ENCODE assay signal across 12 cellular contexts in genomic region chr22:18035740-18036139, GRCh38. TPM values are rescaled to one million over a fixed set of nuclear protein-coding genes. Genes with fewer than 3 reads are reported as not detected.
DNase-seq lines count a peak whose midpoint lies in the region; FAIRE-seq and TF ChIP-seq lines count a peak whose summit lies in the region.
"Had no signal": no experiment of that assay in that cellular context is flagged by ENCODE, and none has a peak within 500 bp of the region (broad histone marks: within the 10 kb centered on the region; RNA-seq: fewer than 3 reads in every experiment).

No MANE protein-coding gene starts in this region.

- H4K91ac ChIP-seq in H9 (ENCODE audit: insufficient read length, low read depth, low read length) (no peak overlapping the region), H1 (replicated peaks; ENCODE audit: insufficient read length, low read length) (no peak overlapping the region), neuronal stem cell (ENCODE audit: low read depth, low read length, poor library complexity) (no peak overlapping the region)

- H4K20me1 ChIP-seq in H9 (ENCODE audit: control insufficient read depth, insufficient read depth, insufficient read length) (no peaks in the 10 kb centered on the region), H1 (replicated peaks in 1 of 2; ENCODE audit: control insufficient read depth in 1 of 2, insufficient read depth in 2 of 2, low read length in 2 of 2) (no peaks in the 10 kb centered on the region)

- in situ Hi-C loops in GM13977 (cut with MboI; ENCODE audit: low pct_unique_long_range_greater_than_20kb, low sequenced_read_pairs, unreplicated experiment): no loop called here

- TF ChIP-seq POLR2A in H1 (IDR thresholded peaks at IDR 0.05; ENCODE audit: control extremely low read depth in 1 of 2, low read depth in 2 of 2, low read length in 2 of 2): no peak

- TF ChIP-seq CTCF in H9 (conservative IDR thresholded peaks at IDR 0.05) (no peak), H1 (IDR thresholded peaks at IDR 0.05; ENCODE audit: control extremely low read depth in 1 of 3, insufficient read depth in 1 of 3, low read depth in 1 of 3, low read length in 3 of 3) (no peak), ascending aorta (IDR thresholded peaks at IDR 0.05) (no peak), GM13977 (IDR thresholded peaks at IDR 0.05; ENCODE audit: extremely low read depth, insufficient read depth, missing control alignments) (no peak)

- no peak overlapping the region for H2BK15ac ChIP-seq in H9 (ENCODE audit: low read depth, low read length)
- no peak overlapping the region for H2BK15ac ChIP-seq in H1 (ENCODE audit: low read length)
- H2BK15ac ChIP-seq in neuronal stem cell (ENCODE audit: low read length): no peak overlapping the region

- no peak overlapping the region for H3T11ph ChIP-seq in H9 (ENCODE audit: low read length)

- H3K14ac ChIP-seq in H9 (ENCODE audit: insufficient read depth, low read length) (no peak overlapping the region; the same call in 1 of the 2 replicates), H1 (ENCODE audit: insufficient read length) (no peak overlapping the region), neuronal stem cell (ENCODE audit: low read length) (no peak overlapping the region)

- no peak overlapping the region for H3K27ac ChIP-seq in H9 (ENCODE audit: insufficient read length, low read depth, low read length)
- no peak overlapping the region for H3K27ac ChIP-seq in H1 (ENCODE audit: low read depth, low read length)
- no peak overlapping the region for H3K27ac ChIP-seq in neuronal stem cell (replicated peaks; ENCODE audit: low read length)
- no peak overlapping the region for H3K27ac ChIP-seq in ascending aorta

- H3K9me3 ChIP-seq in H9 (ENCODE audit: control insufficient read depth, low read depth, low read length): no peaks in the 10 kb centered on the region
- no peaks in the 10 kb centered on the region for H3K9me3 ChIP-seq in H1 (ENCODE audit: insufficient read depth in 2 of 2, low read depth in 1 of 2, low read length in 1 of 2)
- no peaks in the 10 kb centered on the region for H3K9me3 ChIP-seq in neuronal stem cell (replicated peaks in 1 of 2; ENCODE audit: control insufficient read depth in 2 of 2, insufficient read depth in 1 of 2, low read depth in 1 of 2, low read length in 2 of 2)
- no peaks in the 10 kb centered on the region for H3K9me3 ChIP-seq in ascending aorta

- no peaks in the 10 kb centered on the region for H3K4me1 ChIP-seq in H9 (ENCODE audit: insufficient read depth, low read length)
- H3K4me1 ChIP-seq in H1 (replicated peaks in 1 of 4; ENCODE audit: control insufficient read depth in 3 of 4, insufficient read depth in 4 of 4, low read length in 3 of 4): peaks cover 0 to 2% (median 1%) of the 10 kb centered on the region in 4 experiments; a peak in 1 of 7 replicates
- H3K4me1 ChIP-seq in neuronal stem cell (ENCODE audit: control insufficient read depth in 2 of 2, insufficient read depth in 1 of 2, low read depth in 1 of 2, low read length in 2 of 2): peaks cover 0 to 3% of the 10 kb centered on the region in 2 donors
- H3K4me1 ChIP-seq in ascending aorta: peaks cover 0 to 10% of the 10 kb centered on the region in 2 donors

- H3K27me3 ChIP-seq in H9 (ENCODE audit: insufficient read depth, low read length) (no peaks in the 10 kb centered on the region), H1 (replicated peaks in 1 of 4; ENCODE audit: control insufficient read depth in 3 of 4, extremely low read depth in 1 of 4, insufficient read depth in 3 of 4, low read length in 3 of 4) (no peaks in the 10 kb centered on the region), neuronal stem cell (ENCODE audit: control insufficient read depth in 3 of 3, insufficient read depth in 3 of 3, low read depth in 1 of 3, low read length in 3 of 3) (peaks cover 0 to 28% (median 0%) of the 10 kb centered on the region in 3 experiments), ascending aorta (no peaks in the 10 kb centered on the region)

- H2AK5ac ChIP-seq in H9 (ENCODE audit: insufficient read length, low read length) (no peak overlapping the region), H1 (ENCODE audit: low read depth, low read length) (no peak overlapping the region), neuronal stem cell (ENCODE audit: low read depth, low read length) (no peak overlapping the region)

- peaks cover 13% of the 10 kb centered on the region in 2 experiments for H3K4me1 Mint-ChIP-seq in H9

- FAIRE-seq in H1 (lab: Jason Lieb, UNC): no peak

- H2BK5ac ChIP-seq in H9 (ENCODE audit: insufficient read length, low read length): no peak overlapping the region
- H2BK5ac ChIP-seq in H1 (ENCODE audit: low read depth, low read length): no peak overlapping the region
- no peak overlapping the region for H2BK5ac ChIP-seq in neuronal stem cell (ENCODE audit: low read length)

- no peak overlapping the region for H4K8ac ChIP-seq in H9 (replicated peaks; ENCODE audit: insufficient read length, low read depth, low read length)
- H4K8ac ChIP-seq in H1 (ENCODE audit: extremely low read depth, insufficient read depth, low read length): no peak overlapping the region
- H4K8ac ChIP-seq in neuronal stem cell (ENCODE audit: low read depth, low read length): no peak overlapping the region

- H3K56ac ChIP-seq in H9 (ENCODE audit: insufficient read length, low read depth, low read length) (no peak overlapping the region), H1 (replicated peaks; ENCODE audit: insufficient read length, low read depth, low read length) (no peak overlapping the region)

- H3K23me2 ChIP-seq in H9 (ENCODE audit: insufficient read length, low read depth, low read length, poor library complexity, severe bottlenecking): no peaks in the 10 kb centered on the region
- no peaks in the 10 kb centered on the region for H3K23me2 ChIP-seq in H1 (ENCODE audit: low read depth, low read length)

- H2BK12ac ChIP-seq in H9 (ENCODE audit: insufficient read length, low read depth, low read length) (no peak overlapping the region), H1 (ENCODE audit: low read depth, low read length) (no peak overlapping the region), neuronal stem cell (ENCODE audit: low read length) (no peak overlapping the region)

- H3K4me3 ChIP-seq in H1 (ENCODE audit: extremely low read depth in 1 of 4, insufficient read depth in 2 of 4, low read depth in 3 of 4, low read length in 4 of 4) (no peak overlapping the region), neuronal stem cell (ENCODE audit: low read length in 2 of 2) (no peak overlapping the region), ascending aorta (no peak overlapping the region)

- WGBS in H9 (ENCODE audit: extremely low coverage, insufficient read length, low lambda C conversion rate): no CpG with 5 or more reads among the region's 8 CpGs
- WGBS in H1 (ENCODE audit: extremely low coverage in 1 of 2, insufficient coverage in 1 of 2, insufficient read length in 1 of 2, insufficient replicate concordance in 2 of 2, low coverage in 1 of 2, low lambda C conversion rate in 2 of 2, missing lambda C conversion rate in 1 of 2), 2 experiments: 61% methylated on average over 8 of the region's 8 CpGs; no CpG with 5 or more reads in 1 of the 2 experiments
- no CpG with 5 or more reads among the region's 8 CpGs for WGBS in neuronal stem cell (ENCODE audit: extremely low coverage in 2 of 2, insufficient read length in 2 of 2, insufficient replicate concordance in 1 of 2), 2 donors

- H3K36me3 ChIP-seq in H1 (ENCODE audit: control insufficient read depth in 2 of 4, insufficient read depth in 4 of 4, low read length in 3 of 4) (no peaks in the 10 kb centered on the region), neuronal stem cell (replicated peaks in 1 of 2; ENCODE audit: control insufficient read depth in 2 of 2, insufficient read depth in 2 of 2, low read length in 2 of 2) (no peaks in the 10 kb centered on the region), ascending aorta (no peaks in the 10 kb centered on the region)

- H3K27me3 Mint-ChIP-seq in H9 (ENCODE audit: low read depth): peaks cover 14% of the 10 kb centered on the region

- no peak overlapping the region for H2BK20ac ChIP-seq in H9 (ENCODE audit: low read depth, low read length, poor library complexity, severe bottlenecking)
- no peak overlapping the region for H2BK20ac ChIP-seq in H1 (ENCODE audit: low read length)

- no peak overlapping the region for H3K18ac ChIP-seq in H9 (ENCODE audit: insufficient read length, low read depth, low read length)
- H3K18ac ChIP-seq in H1 (ENCODE audit: extremely low read depth, low read length): no peak overlapping the region
- H3K18ac ChIP-seq in neuronal stem cell (ENCODE audit: low read length): peak overlapping the region; percentile 16

- H3K27ac Mint-ChIP-seq in H9: no peak overlapping the region

- H3K9me3 Mint-ChIP-seq in H9: peaks cover 3 to 10% of the 10 kb centered on the region in 2 experiments; a peak in 3 of 5 replicates

- H3K79me2 ChIP-seq in H9 (ENCODE audit: insufficient read depth, low read length): no peaks in the 10 kb centered on the region
- H3K79me2 ChIP-seq in H1 (ENCODE audit: control insufficient read depth in 1 of 2, insufficient read depth in 2 of 2, low read length in 2 of 2): no peaks in the 10 kb centered on the region

- intact Hi-C loops in ascending aorta (cut with DNase I): no loop called here

- H2BK120ac ChIP-seq in H9 (ENCODE audit: low read depth, low read length, poor library complexity, severe bottlenecking) (no peak overlapping the region), H1 (replicated peaks; ENCODE audit: low read depth, low read length) (no peak overlapping the region), neuronal stem cell (ENCODE audit: low read depth, low read length) (no peak overlapping the region)

- no peak overlapping the region for H3K4me3 Mint-ChIP-seq in H9

- CTCF ChIA-PET in H1 (lab: Charles Lee; ENCODE audit: partially characterized antibody): interaction anchor here (0.7 to 1.0 kb wide), 2 partner anchors 12 to 284 kb away, joined by 3 to 6 read pairs; partner anchors contain the start of gene MICAL3

- no peak for TF ChIP-seq RAD21 in H1 (IDR thresholded peaks at IDR 0.05 in 1 of 2, conservative IDR thresholded peaks at IDR 0.05 in 1 of 2; ENCODE audit: low read depth in 2 of 2, low read length in 2 of 2)

- POLR2A ChIA-PET in H1 (lab: Charles Lee; ENCODE audit: partially characterized antibody): no interaction called here

- TF ChIP-seq EP300 in H1 (IDR thresholded peaks at IDR 0.05; ENCODE audit: borderline replicate concordance in 1 of 2, low read depth in 2 of 2, low read length in 2 of 2): no peak

- H3K4me2 ChIP-seq in H9 (ENCODE audit: insufficient read depth, insufficient read length, low read length): no peak overlapping the region
- no peak overlapping the region for H3K4me2 ChIP-seq in H1 (ENCODE audit: insufficient read depth in 1 of 2, low read depth in 2 of 2, low read length in 2 of 2)
- no peak overlapping the region for H3K4me2 ChIP-seq in neuronal stem cell (ENCODE audit: insufficient read depth, low read length, poor library complexity, severe bottlenecking)

- H3K9ac ChIP-seq in H9 (ENCODE audit: extremely low read depth, insufficient read length, low read length) (no peak overlapping the region), H1 (replicated peaks in 1 of 4; ENCODE audit: extremely low read depth in 1 of 4, low read depth in 3 of 4, low read length in 3 of 4) (no peak overlapping the region), neuronal stem cell (ENCODE audit: low read depth, low read length, poor library complexity) (no peak overlapping the region)

- DNase-seq in H9 (peak; percentile 50), NCI-H2029 treated with DMSO at 0.1 percent for 48 hours (lab: John Stamatoyannopoulos, UW) (peak; percentile 61), H1 (ENCODE audit: low read depth in 1 of 2, low spot score in 2 of 2) (no peak), neuronal stem cell (ENCODE audit: low spot score) (no peak), ascending aorta (ENCODE audit: low spot score in 2 of 2) (no peak), GM13977 (ENCODE audit: low spot score) (no peak), amniotic stem cell (lab: John Stamatoyannopoulos, UW) (no peak), iPS-NIHi7 (ENCODE audit: extremely low spot score) (no peak)
- DNase-seq: activated CD4-positive, alpha-beta T cell treated with anti-CD3 and anti-CD28 coated beads for 48 hours; activated naive CD4-positive, alpha-beta T cell treated with anti-CD3 and anti-CD28 coated beads, Interleukin-2, amount 50 U/mL, for 16 hours; effector CD8-positive, alpha-beta T cell; Kasumi-1 had no signal

- H4K5ac ChIP-seq in H9 (ENCODE audit: insufficient read length, low read depth, low read length) (no peak overlapping the region), H1 (ENCODE audit: insufficient read length, low read depth, low read length) (no peak overlapping the region)

- H2AFZ ChIP-seq in H9 (ENCODE audit: low read length) (no peak overlapping the region), H1 (ENCODE audit: low read length) (0 out of 2 replicates have a peak overlapping the region, but pooled peaks have one; percentile 13), neuronal stem cell (ENCODE audit: low read length) (no peak overlapping the region)

- H3K36me3 Mint-ChIP-seq in H9 (ENCODE audit: insufficient read depth in 1 of 3, low read depth in 3 of 3): no peaks in the 10 kb centered on the region

- no peak overlapping the region for H3K4ac ChIP-seq in H9 (ENCODE audit: low read depth, low read length)
- H3K4ac ChIP-seq in H1 (replicated peaks; ENCODE audit: insufficient read length, low read depth, low read length): no peak overlapping the region
- H3K4ac ChIP-seq in neuronal stem cell (ENCODE audit: low read length): no peak overlapping the region

- H3K79me1 ChIP-seq in H9 (ENCODE audit: insufficient read depth, low read depth, low read length, poor library complexity, severe bottlenecking) (no peaks in the 10 kb centered on the region), H1 (ENCODE audit: low read depth, low read length) (no peaks in the 10 kb centered on the region), neuronal stem cell (ENCODE audit: low read depth, low read length) (no peaks in the 10 kb centered on the region)

- H3K23ac ChIP-seq in H9 (ENCODE audit: insufficient read length, low read depth, low read length) (no peak overlapping the region), H1 (ENCODE audit: insufficient read length) (no peak overlapping the region), neuronal stem cell (ENCODE audit: low read depth, low read length, poor library complexity) (no peak overlapping the region)

RNA-seq across cellular contexts. Expression of gene MICAL3, which starts 11.4 kb away (rescaled TPM):
- total RNA-seq in H9 (2021) (41.6 and 50.2 TPM in 2 replicates), ascending aorta (36.9 TPM)
- 39.2 and 41.8 TPM in 2 replicates for total RNA-seq in H1 (2021; fragmentation: NEBNext Ultra II Directional; extraction: Animal tissue kit (Norgen Biotek cat#: 25700))
- 8.3 and 10.8 TPM in 2 replicates for polyA plus RNA-seq in H1 (2011; rRNA removed)
- polyA plus RNA-seq in H1 (2011; cell fraction: cytosol; rRNA removed): 10.7 TPM
- 32.8 TPM for polyA plus RNA-seq in H1 (2011; cell fraction: nucleus; rRNA removed)
- 18.4 to 26.8 TPM (median 20.0 TPM) in 4 replicates for polyA plus RNA-seq in H1 (2012, experiment 1 of 2)
- polyA plus RNA-seq in H1 (2012, experiment 2 of 2): 5.5 TPM
- polyA plus RNA-seq in H1 (2013, experiment 1 of 2): 13.1 TPM
- polyA plus RNA-seq in H1 (2013, experiment 2 of 2): 13.3 TPM
- 31.2 and 33.7 TPM in 2 replicates for polyA minus RNA-seq in H1 (2011; rRNA and poly(A)+ RNA removed)
- 13.2 TPM for polyA minus RNA-seq in H1 (2011; cell fraction: cytosol; rRNA and poly(A)+ RNA removed)
- 34.5 TPM for polyA minus RNA-seq in H1 (2011; cell fraction: nucleus; rRNA and poly(A)+ RNA removed)
- 9.6 TPM for polyA plus RNA-seq in neuronal stem cell (2013, experiment 1 of 2)
- 9.0 TPM for polyA plus RNA-seq in neuronal stem cell (2013, experiment 2 of 2)

RNA-seq across cellular contexts. Expression of gene PEX26, which starts 42.0 kb away (rescaled TPM):
- total RNA-seq in H9 (2021): 35.4 and 37.0 TPM in 2 replicates
- total RNA-seq in H1 (2021; fragmentation: NEBNext Ultra II Directional; extraction: Animal tissue kit (Norgen Biotek cat#: 25700)): 46.6 and 49.0 TPM in 2 replicates
- 33.1 and 41.9 TPM in 2 replicates for polyA plus RNA-seq in H1 (2011; rRNA removed)
- 29.4 TPM for polyA plus RNA-seq in H1 (2011; cell fraction: cytosol; rRNA removed)
- polyA plus RNA-seq in H1 (2011; cell fraction: nucleus; rRNA removed): 35.7 TPM
- polyA plus RNA-seq in H1 (2012, experiment 1 of 2): 33.8 to 41.7 TPM (median 38.8 TPM) in 4 replicates
- 43.1 TPM for polyA plus RNA-seq in H1 (2012, experiment 2 of 2)
- 26.5 TPM for polyA plus RNA-seq in H1 (2013, experiment 1 of 2)
- 27.2 TPM for polyA plus RNA-seq in H1 (2013, experiment 2 of 2)
- 41.2 and 46.0 TPM in 2 replicates for polyA minus RNA-seq in H1 (2011; rRNA and poly(A)+ RNA removed)
- 21.4 TPM for polyA minus RNA-seq in H1 (2011; cell fraction: cytosol; rRNA and poly(A)+ RNA removed)
- 20.6 TPM for polyA minus RNA-seq in H1 (2011; cell fraction: nucleus; rRNA and poly(A)+ RNA removed)
- 19.9 TPM for polyA plus RNA-seq in neuronal stem cell (2013, experiment 1 of 2)
- 21.0 TPM for polyA plus RNA-seq in neuronal stem cell (2013, experiment 2 of 2)
- 38.1 TPM for total RNA-seq in ascending aorta

Comparison
In these comparisons a context has a peak if more than half of its experiments do, and no peak if none do; other contexts are left out.
1. DNase-seq: peak in H9 (single experiment) and NCI-H2029 treated with DMSO at 0.1 percent for 48 hours (single experiment); none in H1 (0 of 2), neuronal stem cell (single experiment), ascending aorta (0 of 2), GM13977 (single experiment), amniotic stem cell (single experiment) and iPS-NIHi7 (single experiment).